ENCODE assay signal across 18 cellular contexts in the genomic region with DNA sequence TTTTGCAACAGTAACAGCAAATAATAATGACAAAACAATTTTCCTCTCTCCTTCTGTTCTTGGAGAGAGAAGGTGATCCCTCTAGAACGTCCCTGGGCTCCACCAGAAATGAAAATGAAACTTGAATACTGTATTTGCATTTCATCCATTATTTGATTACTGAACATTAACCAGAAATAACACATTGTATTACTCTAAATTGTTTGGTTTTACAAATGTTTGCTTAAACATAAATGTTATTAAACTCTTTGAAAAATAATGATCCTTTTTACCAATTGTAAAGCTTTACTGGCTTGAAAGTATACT.
"Had no signal": no experiment of that assay in that cellular context is flagged by ENCODE, and none has a peak within 500 bp of the region (broad histone marks: within the 10 kb centered on the region; RNA-seq: fewer than 3 reads in every experiment).

No MANE protein-coding gene starts in this region.

- H3K4me3 Mint-ChIP-seq: activated CD4-positive, alpha-beta T cell treated with anti-CD3 and anti-CD28 coated beads, Interleukin-2, amount 10 ng/mL, durations not matched to agents 7 days and 5 days; activated T-helper 1 cell treated with anti-CD3 and anti-CD28 coated beads, Interleukin-12 subunit alpha, Interleukin-12 subunit beta, Interleukin-2, Interleukin-4 antibody, amounts not matched to agents 30 ng/mL and 10 ng/mL and 1 ng/mL, durations not matched to agents 14 hours and 24 hours and 36 hours; naive thymus-derived CD4-positive, alpha-beta T cell; T-cell had no signal

- H3K27me3 ChIP-seq: cardiac muscle cell, esophagus squamous epithelium, pancreas, thyroid gland had no signal

- H3K9me3 ChIP-seq: esophagus squamous epithelium, mucosa of descending colon, pancreas, thyroid gland had no signal

- H3K27me3 Mint-ChIP-seq: activated CD4-positive, alpha-beta T cell treated with anti-CD3 and anti-CD28 coated beads, Interleukin-2, amount 10 ng/mL, durations not matched to agents 7 days and 5 days; naive thymus-derived CD4-positive, alpha-beta T cell; T-cell had no signal

- ATAC-seq: left colon; mucosa of descending colon; naive thymus-derived CD4-positive, alpha-beta T cell; pancreas; T-cell had no signal

- FAIRE-seq: endothelial cell of umbilical vein, frontal cortex, pancreas, urothelium cell line had no signal

- H3K27ac ChIP-seq: cardiac muscle cell, esophagus squamous epithelium, pancreas, thyroid gland had no signal

- DNase-seq: activated CD4-positive, alpha-beta T cell treated with anti-CD3 and anti-CD28 coated beads, Interleukin-2, amount 10 ng/mL, durations not matched to agents 7 days and 5 days; activated naive CD4-positive, alpha-beta T cell; esophagus squamous epithelium; head of caudate nucleus; left colon; mucosa of descending colon; naive thymus-derived CD4-positive, alpha-beta T cell; pancreas; stimulated activated CD4-positive, alpha-beta T cell treated with anti-CD3 and anti-CD28 coated beads, Interleukin-12 subunit alpha, Interleukin-12 subunit beta, amount 100 ng/mL, for 4 hours; stimulated activated CD4-positive, alpha-beta T cell treated with anti-CD3 and anti-CD28 coated beads, Interleukin-2, amount 100 ng/mL, for 24 hours; T-cell; T-helper 9 cell; thyroid gland had no signal

- H3K36me3 ChIP-seq: thyroid gland had no signal

- H3K4me1 Mint-ChIP-seq: T-cell had no signal

- H3K4me1 ChIP-seq: esophagus squamous epithelium, pancreas, thyroid gland had no signal

- H3K9me3 Mint-ChIP-seq: activated CD4-positive, alpha-beta T cell treated with anti-CD3 and anti-CD28 coated beads, Interleukin-2, amount 10 ng/mL, durations not matched to agents 7 days and 5 days; activated T-helper 1 cell treated with anti-CD3 and anti-CD28 coated beads, Interleukin-12 subunit alpha, Interleukin-12 subunit beta, Interleukin-2, Interleukin-4 antibody, amounts not matched to agents 30 ng/mL and 10 ng/mL and 1 ng/mL, durations not matched to agents 14 hours and 24 hours and 36 hours; naive thymus-derived CD4-positive, alpha-beta T cell; T-cell had no signal

- H3K4me3 ChIP-seq: cardiac muscle cell, esophagus squamous epithelium, mucosa of descending colon, pancreas, thyroid gland had no signal

- H3K27ac Mint-ChIP-seq: activated CD4-positive, alpha-beta T cell treated with anti-CD3 and anti-CD28 coated beads, Interleukin-2, amount 10 ng/mL, durations not matched to agents 7 days and 5 days; activated T-helper 1 cell treated with anti-CD3 and anti-CD28 coated beads, Interleukin-12 subunit alpha, Interleukin-12 subunit beta, Interleukin-2, Interleukin-4 antibody, amounts not matched to agents 30 ng/mL and 10 ng/mL and 1 ng/mL, durations not matched to agents 14 hours and 24 hours and 36 hours; naive thymus-derived CD4-positive, alpha-beta T cell; T-cell had no signal
